32 cellular contexts compared by ENCODE assay signal in genomic region chr5:155264809-155265208, GRCh38.
"Had no signal": no experiment of that assay in that cellular context is flagged by ENCODE, and none has a peak within 500 bp of the region (broad histone marks: within the 10 kb centered on the region; RNA-seq: fewer than 3 reads in every experiment).

No MANE protein-coding gene starts in this region.

- H3K27ac ChIP-seq: adrenal gland, body of pancreas, brain microvascular endothelial cell, breast epithelium, VCaP had no signal

- H3K9me3 ChIP-seq: adrenal gland, body of pancreas, breast epithelium had no signal

- H3K27me3 ChIP-seq: adrenal gland, body of pancreas, brain microvascular endothelial cell, breast epithelium had no signal

- ATAC-seq: activated CD8-positive, alpha-beta memory T cell treated with anti-CD3 and anti-CD28 coated beads, Interleukin-2, amount 10 ng/mL, durations not matched to agents 7 days and 5 days; activated CD8-positive, alpha-beta T cell treated with anti-CD3 and anti-CD28 coated beads, Interleukin-2, amount 10 ng/mL, durations not matched to agents 7 days and 5 days; activated naive CD4-positive, alpha-beta T cell treated with anti-CD3 and anti-CD28 coated beads, Interleukin-2, amount 50 U/mL, for 72 hours; activated T-cell treated with anti-CD3 and anti-CD28 coated beads, Interleukin-2, amount 50 U/mL, for 4 hours; activated T-cell treated with anti-CD3 and anti-CD28 coated beads, Interleukin-2, amount 50 U/mL, for 72 hours; activated T-helper 17 cell treated with anti-CD3 and anti-CD28 coated beads, Interleukin-2, amount 50 U/mL, for 72 hours; body of pancreas had no signal

- H3K4me3 ChIP-seq: adrenal gland, body of pancreas, breast epithelium had no signal

- DNase-seq: activated B cell treated with CpG ODN at 0.5 μM for 24 hours; activated CD4-positive, alpha-beta memory T cell treated with anti-CD3 and anti-CD28 coated beads, Interleukin-2, amount 10 ng/mL, durations not matched to agents 7 days and 5 days; activated CD4-positive, alpha-beta T cell treated with anti-CD3 and anti-CD28 coated beads for 48 hours; activated CD4-positive, alpha-beta T cell treated with anti-CD3 and anti-CD28 coated beads, Interleukin-2, amount 10 ng/mL, durations not matched to agents 7 days and 5 days; activated CD4-positive, alpha-beta T cell treated with anti-CD3 and anti-CD28 coated beads, Interleukin-2, amount 50 U/mL, for 48 hours; activated CD4-positive, CD25-positive, alpha-beta regulatory T cell treated with anti-CD3 and anti-CD28 coated beads, Interleukin-2, amount 50 U/mL, for 72 hours; activated CD8-positive, alpha-beta memory T cell treated with anti-CD3 and anti-CD28 coated beads for 24 hours; activated CD8-positive, alpha-beta memory T cell treated with anti-CD3 and anti-CD28 coated beads, Interleukin-2, amount 10 ng/mL, durations not matched to agents 7 days and 5 days; activated CD8-positive, alpha-beta T cell treated with anti-CD3 and anti-CD28 coated beads, Interleukin-2, amount 10 ng/mL, durations not matched to agents 7 days and 5 days; activated effector memory CD4-positive, alpha-beta T cell treated with anti-CD3 and anti-CD28 coated beads, Interleukin-2, amount 50 U/mL, for 16 hours; activated gamma-delta T cell treated with Interleukin-2 at 50 U/mL for 16 hours; activated naive CD4-positive, alpha-beta T cell; activated naive CD4-positive, alpha-beta T cell treated with anti-CD3 and anti-CD28 coated beads for 36 hours; activated naive CD4-positive, alpha-beta T cell treated with anti-CD3 and anti-CD28 coated beads, Interleukin-2, amount 50 U/mL, for 16 hours; activated naive CD8-positive, alpha-beta T cell treated with anti-CD3 and anti-CD28 coated beads for 36 hours; activated T-cell treated with anti-CD3 and anti-CD28 coated beads for 4 hours; activated T-cell treated with anti-CD3 and anti-CD28 coated beads, Interleukin-2, amount 50 U/mL, for 1 hour; activated T-cell treated with anti-CD3 and anti-CD28 coated beads, Interleukin-2, amount 50 U/mL, for 4 hours; activated T-cell treated with anti-CD3 and anti-CD28 coated beads, Interleukin-2, amount 50 U/mL, for 72 hours; adrenal gland; amniotic stem cell; aorta; body of pancreas; brain microvascular endothelial cell; central memory CD4-positive, alpha-beta T cell; T-helper 1 cell; T-helper 2 cell; T-helper 9 cell had no signal

- H3K36me3 ChIP-seq: adrenal gland, brain microvascular endothelial cell, breast epithelium had no signal

- H3K4me1 ChIP-seq: adrenal gland, body of pancreas, breast epithelium had no signal
